Comparison of ENCODE assay signal across 8 cellular contexts in the genomic region with DNA sequence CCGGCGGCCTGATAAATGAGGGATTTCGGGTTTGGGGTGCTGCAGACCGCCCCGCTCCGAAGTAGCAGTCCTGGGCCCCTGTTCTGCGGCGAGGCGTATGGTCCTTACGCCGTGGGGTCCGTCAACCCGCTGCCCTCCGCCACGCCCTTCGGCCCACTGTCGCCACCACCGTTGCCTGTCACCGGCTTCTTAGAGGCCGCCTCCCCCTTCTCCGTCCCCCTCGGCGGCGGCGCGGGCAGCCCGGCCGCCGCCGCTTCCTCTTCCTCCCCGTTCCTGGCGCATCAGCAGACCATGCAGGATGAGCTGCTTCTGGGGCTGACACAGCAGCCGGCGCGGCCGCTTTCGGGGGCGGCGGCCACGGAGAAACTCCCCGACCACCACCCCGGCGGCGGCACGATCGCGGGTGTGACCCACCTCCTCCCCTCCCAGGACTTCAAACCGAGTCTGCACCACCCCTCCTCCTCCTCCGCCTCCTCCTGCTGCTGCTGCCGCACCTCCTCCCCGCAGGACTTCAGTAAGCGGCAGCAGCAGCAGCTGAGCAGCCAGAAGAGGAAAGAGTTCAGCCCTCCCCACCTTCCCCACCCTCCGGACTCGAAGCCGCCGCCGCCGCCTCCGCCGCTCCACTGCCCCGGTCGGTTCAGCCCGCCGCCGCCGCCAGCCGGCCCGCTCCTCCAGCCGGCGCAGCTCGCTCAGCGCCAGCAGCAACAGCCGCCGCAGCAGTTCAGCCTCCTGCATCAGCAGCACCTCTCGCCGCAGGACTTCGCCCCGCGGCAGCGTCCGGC. TPM values are rescaled to one million over a fixed set of nuclear protein-coding genes. Genes with fewer than 3 reads are reported as not detected.
DNase-seq lines count a peak whose midpoint lies in the region; ATAC-seq lines count a peak whose summit lies in the region.

No MANE protein-coding gene starts in this region.

- H3K4me1 ChIP-seq in esophagus (ENCODE audit: control insufficient read depth in 2 of 2, insufficient read depth in 2 of 2, low read length in 1 of 2) (peaks cover 0 to 2% of the 10 kb centered on the region in 2 donors), muscle layer of colon (ENCODE audit: insufficient read depth, low read length) (peaks cover 7% of the 10 kb centered on the region)

- H3K27me3 Mint-ChIP-seq in activated T-cell treated with anti-CD3 and anti-CD28 coated beads, Interleukin-2, amount 50 U/mL, for 24 hours: no peaks in the 10 kb centered on the region

- DNase-seq in C1 segment of cervical spinal cord (lab: John Stamatoyannopoulos, UW) (peak; percentile 43 to 92 (median 78)), OCI-M2 (lab: John Stamatoyannopoulos, UW; ENCODE audit: unreplicated experiment) (peak; percentile 16)
- peak; percentile 85 for DNase-seq in activated T-cell treated with anti-CD3 and anti-CD28 coated beads, Interleukin-2, amount 50 U/mL, for 24 hours
- DNase-seq in stimulated activated CD8-positive, alpha-beta memory T cell treated with anti-CD3 and anti-CD28 coated beads, Interleukin-7, amount 100 ng/mL, for 24 hours (ENCODE audit: low read depth): peak; percentile 38

- peak overlapping the region; percentile 97 for H3K4me3 ChIP-seq in esophagus (ENCODE audit: low read depth in 1 of 2, low read length in 2 of 2)
- peak overlapping the region; percentile 53 to 97 for H3K4me3 ChIP-seq in muscle layer of colon (ENCODE audit: low read depth in 1 of 2, low read length in 2 of 2)

- peak overlapping the region; percentile 96 for H3K27ac Mint-ChIP-seq in activated T-cell treated with anti-CD3 and anti-CD28 coated beads, Interleukin-2, amount 50 U/mL, for 24 hours

- H3K4me1 Mint-ChIP-seq in activated T-cell treated with anti-CD3 and anti-CD28 coated beads, Interleukin-2, amount 50 U/mL, for 24 hours (ENCODE audit: low read depth): peaks cover 29% of the 10 kb centered on the region

- H3K27me3 ChIP-seq in esophagus (ENCODE audit: control insufficient read depth in 1 of 2, insufficient read depth in 2 of 2, low read length in 2 of 2): no peaks in the 10 kb centered on the region
- H3K27me3 ChIP-seq in muscle layer of colon (ENCODE audit: control insufficient read depth in 1 of 2, insufficient read depth in 2 of 2, low read length in 2 of 2): no peaks in the 10 kb centered on the region

- H3K36me3 ChIP-seq in esophagus (ENCODE audit: control insufficient read depth in 2 of 2, insufficient read depth in 2 of 2, low read length in 1 of 2): no peaks in the 10 kb centered on the region
- H3K36me3 ChIP-seq in muscle layer of colon (ENCODE audit: insufficient read depth, low read length): no peaks in the 10 kb centered on the region

- peak overlapping the region; percentile 87 for H3K4me3 Mint-ChIP-seq in activated T-cell treated with anti-CD3 and anti-CD28 coated beads, Interleukin-2, amount 50 U/mL, for 24 hours

- peak; percentile 28 for ATAC-seq in GM19395 (IDR thresholded peaks at IDR 0.05; ENCODE audit: unreplicated experiment)
- peak; percentile 16 for ATAC-seq in HG03520 (IDR thresholded peaks at IDR 0.05; ENCODE audit: unreplicated experiment)

- H3K9ac ChIP-seq in muscle layer of colon (ENCODE audit: low read length): peak overlapping the region; percentile 72

- no peaks in the 10 kb centered on the region for H3K9me3 Mint-ChIP-seq in activated T-cell treated with anti-CD3 and anti-CD28 coated beads, Interleukin-2, amount 50 U/mL, for 24 hours

- H3K36me3 Mint-ChIP-seq in activated T-cell treated with anti-CD3 and anti-CD28 coated beads, Interleukin-2, amount 50 U/mL, for 24 hours (ENCODE audit: low read depth): peaks cover 7% of the 10 kb centered on the region

- H3K9me3 ChIP-seq in esophagus (ENCODE audit: control insufficient read depth in 2 of 2, insufficient read depth in 1 of 2, low read depth in 1 of 2, low read length in 1 of 2) (no peaks in the 10 kb centered on the region), muscle layer of colon (ENCODE audit: low read length) (no peaks in the 10 kb centered on the region)

- WGBS in esophagus, 2 donors: 0 to 1% methylated on average over 77 to 81 of the region's 81 CpGs

- peak overlapping the region; percentile 98 to 100 for H3K27ac ChIP-seq in esophagus (ENCODE audit: low read depth in 2 of 2, low read length in 1 of 2)
- peak overlapping the region; percentile 89 for H3K27ac ChIP-seq in muscle layer of colon (ENCODE audit: low read depth, low read length)

RNA-seq across cellular contexts. Expression of gene CPEB2, which starts 0.6 kb away (rescaled TPM):
- polyA plus RNA-seq in esophagus: 1 to 10 TPM; 8.4 to 8.9 TPM

Comparison
In these comparisons a context has a peak if more than half of its experiments do, and no peak if none do; other contexts are left out.
1. Peak in every context shown above with its lines: DNase-seq, ATAC-seq, H3K4me3 ChIP-seq and H3K27ac ChIP-seq.
2. DNase-seq: peak in every context shown above with its lines; median percentile 85 in activated T-cell treated with anti-CD3 and anti-CD28 coated beads, Interleukin-2, amount 50 U/mL, for 24 hours; 78 in C1 segment of cervical spinal cord; 38 in stimulated activated CD8-positive, alpha-beta memory T cell treated with anti-CD3 and anti-CD28 coated beads, Interleukin-7, amount 100 ng/mL, for 24 hours; 16 in OCI-M2.